ENCODE assay signal across 16 cellular contexts in genomic region chr1:28822779-28823178, GRCh38. TPM values are rescaled to one million over a fixed set of nuclear protein-coding genes. Genes with fewer than 3 reads are reported as not detected.
DNase-seq lines count a peak whose midpoint lies in the region; ATAC-seq and TF ChIP-seq lines count a peak whose summit lies in the region.
"Had no signal": no experiment of that assay in that cellular context is flagged by ENCODE, and none has a peak within 500 bp of the region (broad histone marks: within the 10 kb centered on the region; RNA-seq: fewer than 3 reads in every experiment).

No MANE protein-coding gene starts in this region.

- H3K9me3 Mint-ChIP-seq in nephron = no peaks in the 10 kb centered on the region
- H3K9me3 Mint-ChIP-seq: CD4-positive, alpha-beta T cell had no signal

- H3K27ac ChIP-seq in smooth muscle cell (ENCODE audit: low read depth) = no peak overlapping the region
- H3K27ac ChIP-seq: C4-2B, HL-60 had no signal

- no peaks in the 10 kb centered on the region for H3K9me3 ChIP-seq in smooth muscle cell (replicated peaks; ENCODE audit: low read depth)
- H3K9me3 ChIP-seq: Caco-2, HAP-1 had no signal

- peaks cover 11% of the 10 kb centered on the region for H3K27me3 Mint-ChIP-seq in nephron (ENCODE audit: low read depth)

- no peak for ATAC-seq in HG03108 (IDR thresholded peaks at IDR 0.05; ENCODE audit: unreplicated experiment)

- H3K27ac Mint-ChIP-seq in nephron = peak overlapping the region; percentile 51 to 83 (median 81)
- H3K27ac Mint-ChIP-seq: CD4-positive, alpha-beta T cell had no signal

- no peak overlapping the region for H3K9ac ChIP-seq in smooth muscle cell (ENCODE audit: low read depth)

- peaks cover 5% of the 10 kb centered on the region for H3K4me1 Mint-ChIP-seq in nephron

- no peak overlapping the region for H2AFZ ChIP-seq in smooth muscle cell (ENCODE audit: low read depth)

- no peaks in the 10 kb centered on the region for H3K79me2 ChIP-seq in smooth muscle cell (ENCODE audit: low read depth)

- H3K4me3 Mint-ChIP-seq in nephron = peak overlapping the region in 1 of 3 experiments; percentile 15
- H3K4me3 Mint-ChIP-seq: CD4-positive, alpha-beta T cell had no signal

- H4K20me1 ChIP-seq in smooth muscle cell (ENCODE audit: low read depth) = peaks cover 14% of the 10 kb centered on the region

- H3K36me3 Mint-ChIP-seq in nephron (ENCODE audit: low read depth) = no peaks in the 10 kb centered on the region

- H3K27me3 ChIP-seq in smooth muscle cell (ENCODE audit: low read depth) = no peaks in the 10 kb centered on the region

- no peaks in the 10 kb centered on the region for H3K36me3 ChIP-seq in smooth muscle cell (ENCODE audit: low read depth)
- H3K36me3 ChIP-seq: HAP-1 had no signal

- TF ChIP-seq CTCF in fibroblast of villous mesenchyme (IDR thresholded peaks at IDR 0.05; ENCODE audit: insufficient read depth, low read depth, low read length) (no peak), nephron (IDR thresholded peaks at IDR 0.05; ENCODE audit: unreplicated experiment in 3 of 3) (no peak), smooth muscle cell (IDR thresholded peaks at IDR 0.05; ENCODE audit: borderline replicate concordance, insufficient read depth, poor library complexity, severe bottlenecking) (no peak)

- peak; percentile 98 for DNase-seq in SK-N-DZ (ENCODE audit: low spot score)
- peak; percentile 25 for DNase-seq in fibroblast of villous mesenchyme (ENCODE audit: low read depth)
- DNase-seq in smooth muscle cell (lab: John Stamatoyannopoulos, UW; ENCODE audit: unreplicated experiment) = no peak
- no peak for DNase-seq in NAMALWA (ENCODE audit: low spot score)
- DNase-seq in NCI-H226 = no peak
- DNase-seq: Caco-2; CD4-positive, alpha-beta T cell; GDM1 had no signal

- 13% methylated on average over 3 of the region's 3 CpGs for WGBS in smooth muscle cell (ENCODE audit: low lambda C conversion rate)

- H3F3A ChIP-seq in smooth muscle cell (ENCODE audit: low read depth) = peaks cover 10% of the 10 kb centered on the region

- H3K4me3 ChIP-seq in fibroblast of villous mesenchyme (ENCODE audit: low read depth, low read length) (no peak overlapping the region), smooth muscle cell (no peak overlapping the region)
- H3K4me3 ChIP-seq: HAP-1 had no signal

- H3K4me1 ChIP-seq in smooth muscle cell (ENCODE audit: low read depth) = no peaks in the 10 kb centered on the region
- H3K4me1 ChIP-seq: Caco-2, HAP-1 had no signal

- peak overlapping the region; percentile 22 for H3K4me2 ChIP-seq in smooth muscle cell

RNA-seq across cellular contexts. Expression of gene OPRD1, which starts 10.8 kb away (rescaled TPM):
- 14.6 and 18.4 TPM in 2 replicates for polyA plus RNA-seq in SK-N-DZ (2014; cell fraction: cytosol; rRNA removed)
- 29.6 and 36.1 TPM in 2 replicates for polyA plus RNA-seq in SK-N-DZ (2014; cell fraction: nucleus; rRNA removed)
- total RNA-seq in fibroblast of villous mesenchyme = under 0.01 TPM in 1 of 2 replicates, not detected in the other
- 0.90 and 0.94 TPM in 2 replicates for total RNA-seq in smooth muscle cell
- polyA plus RNA-seq in smooth muscle cell = 0.48 and 1.5 TPM in 2 replicates
- total RNA-seq: A172; CD4-positive, alpha-beta T cell; H4 had no signal
- polyA plus RNA-seq: BJ had no signal

Comparison
In these comparisons a context has a peak if more than half of its experiments do, and no peak if none do; other contexts are left out.
1. DNase-seq: peak in SK-N-DZ (single experiment) and fibroblast of villous mesenchyme (single experiment); none in smooth muscle cell (single experiment), NAMALWA (single experiment) and NCI-H226 (single experiment).